In genomic region chr6:85092224-85092623, GRCh38 we compare ENCODE assay signal across 27 cellular contexts.
"Had no signal": no experiment of that assay in that cellular context is flagged by ENCODE, and none has a peak within 500 bp of the region (broad histone marks: within the 10 kb centered on the region; RNA-seq: fewer than 3 reads in every experiment).

No MANE protein-coding gene starts in this region.

- H3K4me3 ChIP-seq: coronary artery, esophagus muscularis mucosa, gastroesophageal sphincter, heart right ventricle, lung, mucosa of descending colon, prostate gland, right atrium auricular region, testis, tibial artery had no signal

- H3K36me3 ChIP-seq: esophagus muscularis mucosa, gastroesophageal sphincter, heart right ventricle, prostate gland, right atrium auricular region, tibial artery had no signal

- H3K27ac ChIP-seq: coronary artery, esophagus muscularis mucosa, foreskin keratinocyte, gastroesophageal sphincter, heart right ventricle, prostate gland, right atrium auricular region, testis, tibial artery had no signal

- H3K27me3 ChIP-seq: esophagus muscularis mucosa, foreskin keratinocyte, gastroesophageal sphincter, heart right ventricle, right atrium auricular region, testis, tibial artery had no signal

- H3K4me3 Mint-ChIP-seq: memory B cell; mesothelial cell of epicardium; naive thymus-derived CD8-positive, alpha-beta T cell; nephron progenitor cell; stimulated activated memory B cell treated with anti-CD40 and anti-IgM and Interleukin-4, amounts not matched to agents 10 μg/mL and 1 μg/mL and 100 μg/mL, for 72 hours; type B pancreatic cell had no signal

- H3K27ac Mint-ChIP-seq: memory B cell; mesothelial cell of epicardium; naive thymus-derived CD8-positive, alpha-beta T cell; stimulated activated memory B cell treated with anti-CD40 and anti-IgM and Interleukin-4, amounts not matched to agents 10 μg/mL and 1 μg/mL and 100 μg/mL, for 72 hours; type B pancreatic cell had no signal

- H3K36me3 Mint-ChIP-seq: memory B cell; mesothelial cell of epicardium; stimulated activated memory B cell treated with anti-CD40 and anti-IgM and Interleukin-4, amounts not matched to agents 10 μg/mL and 1 μg/mL and 100 μg/mL, for 72 hours; type B pancreatic cell had no signal

- DNase-seq: dermis blood vessel endothelial cell; effector memory CD4-positive, alpha-beta T cell; foreskin keratinocyte; heart right ventricle; hypothalamus; mucosa of descending colon; naive thymus-derived CD8-positive, alpha-beta T cell; nephron progenitor cell; nucleus accumbens; stimulated activated CD4-positive, alpha-beta T cell treated with anti-CD3 and anti-CD28 coated beads, Interleukin-2, amount 100 ng/mL, for 24 hours; stimulated activated CD4-positive, alpha-beta T cell treated with anti-CD3 and anti-CD28 coated beads, Interleukin-4, amount 100 ng/mL, for 4 hours; stimulated activated naive CD8-positive, alpha-beta T cell treated with anti-CD3 and anti-CD28 coated beads, Interleukin-15, Interleukin-2, amounts not matched to agents 100 U/mL and 50 U/mL, for 24 hours; substantia nigra; testis; tibial artery had no signal

- H3K4me1 ChIP-seq: esophagus muscularis mucosa, foreskin keratinocyte, gastroesophageal sphincter, heart right ventricle, prostate gland, right atrium auricular region, testis, tibial artery had no signal

- H3K27me3 Mint-ChIP-seq: stimulated activated memory B cell treated with anti-CD40 and anti-IgM and Interleukin-4, amounts not matched to agents 10 μg/mL and 1 μg/mL and 100 μg/mL, for 72 hours had no signal

- ATAC-seq: foreskin keratinocyte; gastroesophageal sphincter; heart right ventricle; left lobe of liver; mucosa of descending colon; naive thymus-derived CD8-positive, alpha-beta T cell; sciatic nerve; stimulated activated memory B cell treated with anti-CD40 and anti-IgM and Interleukin-4, amounts not matched to agents 10 μg/mL and 1 μg/mL and 100 μg/mL, for 72 hours; stimulated activated naive CD8-positive, alpha-beta T cell treated with anti-CD3 and anti-CD28 coated beads, Interleukin-15, Interleukin-2, amounts not matched to agents 100 U/mL and 50 U/mL, for 24 hours had no signal

- H3K4me1 Mint-ChIP-seq: memory B cell; mesothelial cell of epicardium; naive thymus-derived CD8-positive, alpha-beta T cell; stimulated activated memory B cell treated with anti-CD40 and anti-IgM and Interleukin-4, amounts not matched to agents 10 μg/mL and 1 μg/mL and 100 μg/mL, for 72 hours had no signal
